22 cellular contexts compared by ENCODE assay signal in genomic region chr11:2713069-2713468, GRCh38.
"Had no signal": no experiment of that assay in that cellular context is flagged by ENCODE, and none has a peak within 500 bp of the region (broad histone marks: within the 10 kb centered on the region; RNA-seq: fewer than 3 reads in every experiment).

No MANE protein-coding gene starts in this region.

- DNase-seq: dermis blood vessel endothelial cell; effector memory CD4-positive, alpha-beta T cell; erythroblast; esophagus squamous epithelium; foreskin melanocyte; mesenchymal stem cell; midbrain; naive thymus-derived CD8-positive, alpha-beta T cell; occipital lobe; ovary; sigmoid colon; stimulated activated CD4-positive, alpha-beta T cell treated with anti-CD3 and anti-CD28 coated beads, Interleukin-2, amount 100 ng/mL, for 24 hours; stimulated activated CD4-positive, alpha-beta T cell treated with anti-CD3 and anti-CD28 coated beads, Interleukin-4, amount 100 ng/mL, for 4 hours; stimulated activated naive CD8-positive, alpha-beta T cell treated with anti-CD3 and anti-CD28 coated beads, Interleukin-15, Interleukin-2, amounts not matched to agents 100 U/mL and 50 U/mL, for 24 hours; substantia nigra; testis; tibial artery had no signal

- H3K27me3 ChIP-seq: esophagus squamous epithelium, left lung, ovary, sigmoid colon, testis had no signal

- H3K27me3 Mint-ChIP-seq: naive thymus-derived CD8-positive, alpha-beta T cell; stimulated activated memory B cell treated with anti-CD40 and anti-IgM and Interleukin-4, amounts not matched to agents 10 μg/mL and 1 μg/mL and 100 μg/mL, for 72 hours; type B pancreatic cell had no signal

- H3K27ac Mint-ChIP-seq: stimulated activated memory B cell treated with anti-CD40 and anti-IgM and Interleukin-4, amounts not matched to agents 10 μg/mL and 1 μg/mL and 100 μg/mL, for 72 hours had no signal

- H3K36me3 ChIP-seq: esophagus squamous epithelium, left lung, ovary, sigmoid colon, tibial artery had no signal

- H3K9me3 ChIP-seq: esophagus squamous epithelium, ovary, sigmoid colon, testis, tibial artery had no signal

- ATAC-seq: left lung; naive thymus-derived CD8-positive, alpha-beta T cell; stimulated activated memory B cell treated with anti-CD40 and anti-IgM and Interleukin-4, amounts not matched to agents 10 μg/mL and 1 μg/mL and 100 μg/mL, for 72 hours; stimulated activated naive CD8-positive, alpha-beta T cell treated with anti-CD3 and anti-CD28 coated beads, Interleukin-15, Interleukin-2, amounts not matched to agents 100 U/mL and 50 U/mL, for 24 hours had no signal

- H3K4me1 Mint-ChIP-seq: naive thymus-derived CD8-positive, alpha-beta T cell; stimulated activated memory B cell treated with anti-CD40 and anti-IgM and Interleukin-4, amounts not matched to agents 10 μg/mL and 1 μg/mL and 100 μg/mL, for 72 hours had no signal

- FAIRE-seq: keratinocyte had no signal

- H3K4me3 Mint-ChIP-seq: naive thymus-derived CD8-positive, alpha-beta T cell; stimulated activated memory B cell treated with anti-CD40 and anti-IgM and Interleukin-4, amounts not matched to agents 10 μg/mL and 1 μg/mL and 100 μg/mL, for 72 hours; type B pancreatic cell had no signal

- H3K36me3 Mint-ChIP-seq: type B pancreatic cell had no signal

- H3K27ac ChIP-seq: coronary artery, esophagus squamous epithelium, left lung, ovary, testis, tibial artery had no signal

- H3K4me3 ChIP-seq: coronary artery, esophagus squamous epithelium, left lung, ovary, sigmoid colon, testis, tibial artery had no signal
